Comparison of ENCODE assay signal across 1 cellular context in the genomic region with DNA sequence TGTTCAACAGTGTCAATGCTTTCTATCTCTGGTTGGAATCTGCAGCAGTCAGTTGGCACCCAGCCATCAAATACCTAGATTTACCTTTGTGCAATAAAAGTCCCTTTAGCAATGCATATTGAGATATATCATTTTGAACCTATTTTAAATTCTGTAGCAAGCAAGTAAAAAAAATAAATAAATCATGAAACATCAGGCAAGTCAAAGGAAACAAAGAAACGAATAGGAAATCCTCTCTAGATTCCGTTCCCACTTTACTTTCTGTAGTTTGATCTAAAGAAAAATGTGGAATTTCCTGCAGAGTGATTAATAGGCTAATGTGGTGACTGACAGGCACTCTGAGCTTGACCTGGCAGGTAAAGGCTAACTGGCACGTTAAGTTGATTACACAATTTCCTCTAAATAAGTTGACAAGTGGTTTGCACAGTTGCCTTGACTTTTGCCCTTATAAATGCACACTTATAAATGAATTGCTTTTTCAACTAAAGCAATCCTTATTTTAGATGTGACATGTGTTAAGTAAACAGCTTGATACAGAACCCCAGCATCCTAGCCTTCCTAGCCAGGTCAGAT.
TF ChIP-seq lines count a peak whose summit lies in the region.

No MANE protein-coding gene starts in this region.

TF ChIP-seq in A549, 52 proteins besides CTCF, POLR2A, EP300 and RAD21 (continued from another document):
- TF ChIP-seq, protein P1, sequence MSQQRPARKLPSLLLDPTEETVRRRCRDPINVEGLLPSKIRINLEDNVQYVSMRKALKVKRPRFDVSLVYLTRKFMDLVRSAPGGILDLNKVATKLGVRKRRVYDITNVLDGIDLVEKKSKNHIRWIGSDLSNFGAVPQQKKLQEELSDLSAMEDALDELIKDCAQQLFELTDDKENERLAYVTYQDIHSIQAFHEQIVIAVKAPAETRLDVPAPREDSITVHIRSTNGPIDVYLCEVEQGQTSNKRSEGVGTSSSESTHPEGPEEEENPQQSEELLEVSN (IDR thresholded peaks at IDR 0.05; ENCODE audit: borderline replicate concordance, low read depth), result no peak
- TF ChIP-seq HOXB13 (CRISPR knock-in tag; IDR thresholded peaks at IDR 0.05; ENCODE audit: low read depth) (no peak), BHLHE40 (IDR thresholded peaks at IDR 0.05; ENCODE audit: low read depth, low read length) (no peak), CEBPB (IDR thresholded peaks at IDR 0.05) (peak; percentile 13 to 84; a peak in 2 of 4 replicates)
